In the genomic region with DNA sequence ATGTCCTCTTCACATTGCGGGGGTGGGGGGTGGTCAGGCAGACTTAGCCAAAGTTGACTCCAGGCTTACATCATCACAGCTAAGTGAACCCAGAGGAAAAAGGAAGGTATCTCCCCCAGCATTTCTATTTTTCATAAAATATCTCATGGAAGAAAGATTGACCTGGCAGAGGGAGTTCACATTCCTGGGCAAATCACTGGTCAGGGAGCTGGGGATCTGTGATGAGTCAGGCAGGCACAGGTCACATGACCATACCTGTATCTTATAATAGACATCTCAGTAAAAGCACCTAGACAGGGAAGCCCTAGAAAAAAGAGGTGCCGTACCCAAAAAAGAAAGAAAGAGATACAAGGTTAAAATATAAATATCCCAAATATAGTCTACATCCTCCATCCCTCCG, we compare ENCODE assay signal across 16 cellular contexts. TPM values are rescaled to one million over a fixed set of nuclear protein-coding genes. Genes with fewer than 3 reads are reported as not detected.
"Had no signal": no experiment of that assay in that cellular context is flagged by ENCODE, and none has a peak within 500 bp of the region (broad histone marks: within the 10 kb centered on the region; RNA-seq: fewer than 3 reads in every experiment).

No MANE protein-coding gene starts in this region.

- ATAC-seq: activated CD8-positive, alpha-beta T cell treated with anti-CD3 and anti-CD28 coated beads, Interleukin-2, amount 10 ng/mL, durations not matched to agents 7 days and 5 days; left lobe of liver had no signal

- DNase-seq: activated CD4-positive, alpha-beta T cell treated with anti-CD3 and anti-CD28 coated beads, Interleukin-2, amount 10 ng/mL, durations not matched to agents 7 days and 5 days; activated CD8-positive, alpha-beta T cell treated with anti-CD3 and anti-CD28 coated beads, Interleukin-2, amount 10 ng/mL, durations not matched to agents 7 days and 5 days; activated T-cell treated with anti-CD3 and anti-CD28 coated beads, Interleukin-2, amount 50 U/mL, for 24 hours; effector CD4-positive, alpha-beta T cell; midbrain; posterior cingulate gyrus; stimulated activated CD4-positive, alpha-beta T cell treated with anti-CD3 and anti-CD28 coated beads, Interleukin-4, amount 100 ng/mL, for 1 hour; T-helper 1 cell; T-helper 9 cell; upper lobe of left lung had no signal

- FAIRE-seq: islet of Langerhans had no signal

- H3K27ac ChIP-seq: ascending aorta, esophagus muscularis mucosa, thoracic aorta, upper lobe of left lung had no signal

- H3K9me3 ChIP-seq: ascending aorta, esophagus muscularis mucosa, thoracic aorta, upper lobe of left lung had no signal

- H3K4me1 ChIP-seq: ascending aorta, esophagus muscularis mucosa had no signal

- H3K36me3 ChIP-seq: ascending aorta, esophagus muscularis mucosa, thoracic aorta, upper lobe of left lung had no signal

- H3K4me3 ChIP-seq: ascending aorta, esophagus muscularis mucosa, lung, thoracic aorta, upper lobe of left lung had no signal

- H3K27me3 ChIP-seq: ascending aorta, esophagus muscularis mucosa, upper lobe of left lung had no signal

RNA-seq across cellular contexts. Expression of a gene that starts 57.3 kb away (rescaled TPM):
- total RNA-seq: activated CD8-positive, alpha-beta T cell treated with anti-CD3 and anti-CD28 coated beads, Interleukin-2, amount 10 ng/mL, durations not matched to agents 7 days and 5 days; ascending aorta had no signal
